17 cellular contexts compared by ENCODE assay signal in genomic region chr7:27140108-27140842, GRCh38. TPM values are rescaled to one million over a fixed set of nuclear protein-coding genes. Genes with fewer than 3 reads are reported as not detected.
DNase-seq lines count a peak whose midpoint lies in the region; ATAC-seq and TF ChIP-seq lines count a peak whose summit lies in the region.
"Had no signal": no experiment of that assay in that cellular context is flagged by ENCODE, and none has a peak within 500 bp of the region (broad histone marks: within the 10 kb centered on the region; RNA-seq: fewer than 3 reads in every experiment).

No MANE protein-coding gene starts in this region.

- H3K9ac ChIP-seq in mucosa of rectum (ENCODE audit: low read depth in 1 of 2, low read length in 2 of 2): peak overlapping the region; percentile 61 to 86
- H3K9ac ChIP-seq: BLaER1 had no signal

- no peak for TF ChIP-seq EP300 in tibial nerve (IDR thresholded peaks at IDR 0.05)

- no peak for TF ChIP-seq CTCF in Peyer's patch (IDR thresholded peaks at IDR 0.05)
- TF ChIP-seq CTCF in epithelial cell of proximal tubule (conservative IDR thresholded peaks at IDR 0.05; ENCODE audit: low read depth, low read length): no peak
- no peak for TF ChIP-seq CTCF in tibial nerve (IDR thresholded peaks at IDR 0.05)
- no peak for TF ChIP-seq CTCF in right atrium auricular region (IDR thresholded peaks at IDR 0.05)
- TF ChIP-seq CTCF in heart right ventricle (IDR thresholded peaks at IDR 0.05): no peak

- H3K4me1 ChIP-seq in Peyer's patch (peaks cover 0 to 45% (median 3%) of the 10 kb centered on the region in 4 donors), mucosa of rectum (ENCODE audit: control insufficient read depth in 2 of 2, insufficient read depth in 2 of 2, low read length in 2 of 2) (peaks cover 26 to 59% of the 10 kb centered on the region in 2 donors), tibial nerve (peaks cover 0 to 68% (median 15%) of the 10 kb centered on the region in 4 donors), right atrium auricular region (peaks cover 0 to 38% of the 10 kb centered on the region in 2 donors), heart right ventricle (peaks cover 0 to 43% (median 18%) of the 10 kb centered on the region in 9 donors)

- DNase-seq in Peyer's patch (peak in 2 of 3 donors; percentile 61 to 77), epithelial cell of proximal tubule (ENCODE audit: low read depth) (no peak), tibial nerve (ENCODE audit: low spot score in 2 of 2) (no peak), GDM1 (lab: John Stamatoyannopoulos, UW) (no peak), right atrium auricular region (ENCODE audit: low spot score) (no peak), heart right ventricle (no peak)
- DNase-seq: activated naive CD4-positive, alpha-beta T cell treated with anti-CD3 and anti-CD28 coated beads, Interleukin-2, amount 10 ng/mL, durations not matched to agents 7 days and 5 days; DND-41; NCI-H1436 treated with DMSO at 0.1 percent for 48 hours; NCI-H526; SHP77 treated with DMSO at 0.1 percent for 48 hours; stimulated activated CD4-positive, alpha-beta T cell treated with anti-CD3 and anti-CD28 coated beads, Interleukin-2, amount 100 ng/mL, for 48 hours had no signal

- TF ChIP-seq POLR2A in Peyer's patch (IDR thresholded peaks at IDR 0.05) (peak; percentile 74 to 77), tibial nerve (IDR thresholded peaks at IDR 0.05) (no peak)

- ATAC-seq in HG02840 (IDR thresholded peaks at IDR 0.05; ENCODE audit: low FRiP score, unreplicated experiment) (no peak), heart right ventricle (no peak)
- ATAC-seq: esophagus mucosa, K562 had no signal

- 77 to 89% methylated on average over 15 of the region's 15 CpGs for WGBS in tibial nerve, 2 donors
- 33 to 42% methylated on average over 15 of the region's 15 CpGs for WGBS in heart right ventricle, 2 donors

- H3K27ac ChIP-seq in Peyer's patch (peak overlapping the region; percentile 60 to 96 (median 80)), mucosa of rectum (ENCODE audit: low read depth in 2 of 2, low read length in 2 of 2) (peak overlapping the region; percentile 79 to 80), tibial nerve (peak overlapping the region in 3 of 4 donors; percentile 74 to 77 (median 76)), right atrium auricular region (no peak overlapping the region), heart right ventricle (no peak overlapping the region)
- H3K27ac ChIP-seq: BLaER1 had no signal

- intact Hi-C loops in heart right ventricle (cut with DNase I): no loop called here

- H3K27me3 ChIP-seq in Peyer's patch (no peaks in the 10 kb centered on the region), mucosa of rectum (ENCODE audit: control insufficient read depth in 2 of 2, insufficient read depth in 2 of 2, low read length in 2 of 2) (no peaks in the 10 kb centered on the region), tibial nerve (peaks cover 0 to 85% of the 10 kb centered on the region in 2 donors), right atrium auricular region (peaks cover 49 to 71% of the 10 kb centered on the region in 2 donors), heart right ventricle (peaks cover 48 to 100% (median 100%) of the 10 kb centered on the region in 7 donors)

- no peaks in the 10 kb centered on the region for H3K9me3 ChIP-seq in Peyer's patch
- no peaks in the 10 kb centered on the region for H3K9me3 ChIP-seq in mucosa of rectum (ENCODE audit: control insufficient read depth in 2 of 2, low read length in 2 of 2)
- H3K9me3 ChIP-seq in tibial nerve: no peaks in the 10 kb centered on the region
- H3K9me3 ChIP-seq in right atrium auricular region: no peaks in the 10 kb centered on the region
- no peaks in the 10 kb centered on the region for H3K9me3 ChIP-seq in heart right ventricle

- H3K36me3 ChIP-seq in Peyer's patch: peaks cover 0 to 7% (median 0%) of the 10 kb centered on the region in 3 donors
- H3K36me3 ChIP-seq in mucosa of rectum (ENCODE audit: control insufficient read depth in 2 of 2, insufficient read depth in 2 of 2, low read length in 2 of 2): peaks cover 3 to 5% of the 10 kb centered on the region in 2 donors
- H3K36me3 ChIP-seq in tibial nerve: peaks cover 0 to 30% (median 0%) of the 10 kb centered on the region in 3 donors
- H3K36me3 ChIP-seq in right atrium auricular region: no peaks in the 10 kb centered on the region
- no peaks in the 10 kb centered on the region for H3K36me3 ChIP-seq in heart right ventricle

- H3K4me3 ChIP-seq in Peyer's patch (peak overlapping the region in 3 of 4 donors; percentile 19 to 75 (median 58)), epithelial cell of proximal tubule (ENCODE audit: low read depth, low read length) (peak overlapping the region; percentile 75), mucosa of rectum (ENCODE audit: low read length in 2 of 2) (peak overlapping the region; percentile 75 to 78), tibial nerve (peak overlapping the region in 1 of 4 donors; percentile 28), right atrium auricular region (no peak overlapping the region), heart right ventricle (no peak overlapping the region)
- H3K4me3 ChIP-seq: BLaER1, K562 had no signal

RNA-seq across cellular contexts. Expression of gene HOXA5, which starts 3.2 kb away (rescaled TPM):
- 10 to 100 TPM in 3 of 4 donors, 1 to 10 TPM in 1; 8.3 to 24.3 (median 20.1) TPM for total RNA-seq in Peyer's patch
- total RNA-seq in epithelial cell of proximal tubule: 20.1 and 47.6 TPM in 2 replicates
- total RNA-seq in tibial nerve: 10 to 100 TPM; 12.0 to 25.9 (median 16.6) TPM
- total RNA-seq in right atrium auricular region: under 1 TPM; 0.24 to 0.96 TPM
- under 1 TPM in 3 of 10 donors, not detected in 7; 0.21 to 0.95 (median 0.28) TPM for total RNA-seq in heart right ventricle
- under 1 TPM in 1 of 2 donors, not detected in 1; 0.09 TPM for polyA plus RNA-seq in heart right ventricle
- total RNA-seq: K562 had no signal

RNA-seq across cellular contexts. Expression of gene HOXA6, which starts 7.3 kb away (rescaled TPM):
- total RNA-seq in Peyer's patch (10 to 100 TPM; 18.7 to 45.0 (median 30.7) TPM), epithelial cell of proximal tubule (5.7 and 11.8 TPM in 2 replicates), tibial nerve (10 to 100 TPM; 11.1 to 30.9 (median 18.7) TPM), right atrium auricular region (not detected), heart right ventricle (not detected)
- polyA plus RNA-seq in heart right ventricle: not detected
- total RNA-seq: K562 had no signal
- polyA plus RNA-seq: K562 had no signal

RNA-seq across cellular contexts. Expression of gene HOXA4, which starts 9.7 kb away (rescaled TPM):
- 10 to 100 TPM in 1 of 4 donors, 1 to 10 TPM in 3; 2.6 to 11.5 (median 5.9) TPM for total RNA-seq in Peyer's patch
- total RNA-seq in epithelial cell of proximal tubule: 9.2 and 14.6 TPM in 2 replicates
- total RNA-seq in tibial nerve: 1 to 10 TPM; 4.4 to 6.3 (median 4.7) TPM
- 1 to 10 TPM in 1 of 2 donors, under 1 TPM in 1; 0.59 to 1.2 TPM for total RNA-seq in right atrium auricular region
- total RNA-seq in heart right ventricle: 1 to 10 TPM in 1 of 10 donors, under 1 TPM in 5, not detected in 4; 0.20 to 1.1 (median 0.48) TPM
- 1 to 10 TPM in 1 of 2 donors, under 1 TPM in 1; 0.59 to 1.2 TPM for polyA plus RNA-seq in heart right ventricle
- total RNA-seq: K562 had no signal
- polyA plus RNA-seq: K562 had no signal

RNA-seq across cellular contexts. Expression of gene HOXA3, which starts 12.1 kb away (rescaled TPM):
- 10 to 100 TPM in 3 of 4 donors, 1 to 10 TPM in 1; 6.7 to 21.2 (median 13.9) TPM for total RNA-seq in Peyer's patch
- total RNA-seq in epithelial cell of proximal tubule: 14.4 and 33.2 TPM in 2 replicates
- total RNA-seq in tibial nerve: 10 to 100 TPM in 1 of 4 donors, 1 to 10 TPM in 3; 7.0 to 18.8 (median 8.7) TPM
- total RNA-seq in right atrium auricular region: under 1 TPM; 0.28 to 0.30 TPM
- 1 to 10 TPM in 1 of 10 donors, under 1 TPM in 7, not detected in 2; 0.11 to 1.5 (median 0.22) TPM for total RNA-seq in heart right ventricle
- polyA plus RNA-seq in heart right ventricle: under 1 TPM; 0.35 to 0.37 TPM

RNA-seq across cellular contexts. Expression of gene HOXA7, which starts 16.2 kb away (rescaled TPM):
- total RNA-seq in Peyer's patch (10 to 100 TPM in 1 of 4 donors, 1 to 10 TPM in 3; 3.3 to 11.8 (median 5.7) TPM), epithelial cell of proximal tubule (21.4 and 27.9 TPM in 2 replicates), tibial nerve (10 to 100 TPM in 2 of 4 donors, 1 to 10 TPM in 2; 8.7 to 16.9 (median 11.3) TPM), right atrium auricular region (not detected), heart right ventricle (not detected)
- polyA plus RNA-seq in heart right ventricle: under 1 TPM in 1 of 2 donors, not detected in 1; 0.04 TPM
- total RNA-seq: K562 had no signal
- polyA plus RNA-seq: K562 had no signal

Comparison
In these comparisons a context has a peak if more than half of its experiments do, and no peak if none do; other contexts are left out.
1. DNase-seq: peak in Peyer's patch (2 of 3); none in epithelial cell of proximal tubule (single experiment), tibial nerve (0 of 2), GDM1 (single experiment), right atrium auricular region (single experiment) and heart right ventricle (0 of 2).
2. H3K27ac ChIP-seq: peak in Peyer's patch (4 of 4), mucosa of rectum (2 of 2) and tibial nerve (3 of 4); none in right atrium auricular region (0 of 2) and heart right ventricle (0 of 10).
3. H3K4me3 ChIP-seq: peak in Peyer's patch (3 of 4), epithelial cell of proximal tubule (single experiment) and mucosa of rectum (2 of 2); none in right atrium auricular region (0 of 2) and heart right ventricle (0 of 10).
4. POLR2A ChIP-seq: peak in Peyer's patch (2 of 2); none in tibial nerve (0 of 2).
5. RNA of gene HOXA5, which starts 3.2 kb away (total RNA-seq): 20.1 to 47.6 TPM in epithelial cell of proximal tubule, 8.3 to 24.3 TPM in Peyer's patch and 12.0 to 25.9 TPM in tibial nerve; 0.24 to 0.96 TPM in right atrium auricular region and 0.21 to 0.95 TPM in heart right ventricle; every median in the first group is over 4 times any median in the second.